22 cellular contexts compared by ENCODE assay signal in genomic region chr15:62455441-62455921, GRCh38.
DNase-seq lines count a peak whose midpoint lies in the region; FAIRE-seq and TF ChIP-seq lines count a peak whose summit lies in the region.
"Had no signal": no experiment of that assay in that cellular context is flagged by ENCODE, and none has a peak within 500 bp of the region (broad histone marks: within the 10 kb centered on the region; RNA-seq: fewer than 3 reads in every experiment).

No MANE protein-coding gene starts in this region.

- H2BK120ac ChIP-seq in mesenchymal stem cell (ENCODE audit: low read depth, low read length), result peak overlapping the region; percentile 2

- peak overlapping the region in 1 of 2 experiments; percentile 55 for H3K4ac ChIP-seq in mesenchymal stem cell (ENCODE audit: low read depth in 1 of 2, low read length in 2 of 2)

- no peak overlapping the region for H2BK15ac ChIP-seq in mesenchymal stem cell (ENCODE audit: low read depth, poor library complexity, severe bottlenecking)

- intact Hi-C loops in activated T-helper 1 cell treated with anti-CD3 and anti-CD28 coated beads, Interleukin-12 subunit alpha, Interleukin-12 subunit beta, Interleukin-2, Interleukin-4 antibody, amounts not matched to agents 30 ng/mL and 10 ng/mL and 1 ng/mL, durations not matched to agents 14 hours and 24 hours and 36 hours (cut with micrococcal nuclease), result no loop called here

- H2AK5ac ChIP-seq in mesenchymal stem cell (ENCODE audit: low read length, severe bottlenecking), result peak overlapping the region; percentile 19

- peak; percentile 71 for DNase-seq in A172 (ENCODE audit: low spot score)
- peak; percentile 84 for DNase-seq in M059J (ENCODE audit: low read depth)
- peak; percentile 38 for DNase-seq in astrocyte of the spinal cord (ENCODE audit: low read depth, low spot score)
- DNase-seq in mesenchymal stem cell, result peak; percentile 42
- no peak for DNase-seq in activated T-helper 1 cell treated with anti-CD3 and anti-CD28 coated beads, Interleukin-12 subunit alpha, Interleukin-12 subunit beta, Interleukin-2, Interleukin-4 antibody, amounts not matched to agents 30 ng/mL and 10 ng/mL and 1 ng/mL, durations not matched to agents 14 hours and 24 hours and 36 hours (ENCODE audit: low spot score)
- DNase-seq in middle frontal gyrus (ENCODE audit: extremely low spot score, low spot score), result no peak
- no peak for DNase-seq in HuH-7 (ENCODE audit: low spot score)
- no peak for DNase-seq in urothelium cell line (ENCODE audit: low spot score)
- DNase-seq: activated naive CD4-positive, alpha-beta T cell; hippocampal formation; left lung; naive thymus-derived CD4-positive, alpha-beta T cell; NCI-H1436; NCI-H774; retina; SJCRH30; stimulated activated CD4-positive, alpha-beta T cell treated with anti-CD3 and anti-CD28 coated beads, Interleukin-4, amount 100 ng/mL, for 24 hours; WERI-Rb-1 had no signal

- H2BK12ac ChIP-seq in mesenchymal stem cell (ENCODE audit: low read length in 2 of 2), result peak overlapping the region in 1 of 2 experiments; percentile 90

- H2AFZ ChIP-seq in mesenchymal stem cell (ENCODE audit: low read depth, low read length), result no peak overlapping the region

- peaks cover 30% of the 10 kb centered on the region for H3K79me1 ChIP-seq in mesenchymal stem cell (replicated peaks; ENCODE audit: low read length, poor library complexity, severe bottlenecking)

- H3K27me3 ChIP-seq in mesenchymal stem cell (ENCODE audit: control insufficient read depth in 1 of 2, insufficient read depth in 1 of 2, low read length in 2 of 2), result no peaks in the 10 kb centered on the region
- H3K27me3 ChIP-seq: left lung, SJCRH30 had no signal

- H3K4me3 ChIP-seq in astrocyte of the spinal cord (ENCODE audit: low read depth, low read length), result no peak overlapping the region
- no peak overlapping the region for H3K4me3 ChIP-seq in mesenchymal stem cell (ENCODE audit: insufficient read depth in 1 of 2, low read depth in 1 of 2, low read length in 2 of 2)
- H3K4me3 ChIP-seq: K562, left lung, SJCRH30 had no signal

- FAIRE-seq in urothelium cell line (lab: Jason Lieb, UNC), result no peak
- FAIRE-seq: H1, K562 had no signal

- in situ Hi-C loops in astrocyte of the spinal cord (cut with HindIII; ENCODE audit: low sequenced_read_pairs), result no loop called here

- no peaks in the 10 kb centered on the region for H3K36me3 Mint-ChIP-seq in activated T-helper 1 cell treated with anti-CD3 and anti-CD28 coated beads, Interleukin-12 subunit alpha, Interleukin-12 subunit beta, Interleukin-2, Interleukin-4 antibody, amounts not matched to agents 30 ng/mL and 10 ng/mL and 1 ng/mL, durations not matched to agents 14 hours and 24 hours and 36 hours (ENCODE audit: low read depth)
- H3K36me3 Mint-ChIP-seq: naive thymus-derived CD4-positive, alpha-beta T cell; stimulated activated effector memory CD8-positive, alpha-beta T cell treated with anti-CD3 and anti-CD28 coated beads, Interleukin-12 subunit alpha, Interleukin-12 subunit beta, amount 100 ng/mL, for 72 hours had no signal

- no peaks in the 10 kb centered on the region for H3K9me3 Mint-ChIP-seq in activated T-helper 1 cell treated with anti-CD3 and anti-CD28 coated beads, Interleukin-12 subunit alpha, Interleukin-12 subunit beta, Interleukin-2, Interleukin-4 antibody, amounts not matched to agents 30 ng/mL and 10 ng/mL and 1 ng/mL, durations not matched to agents 14 hours and 24 hours and 36 hours
- H3K9me3 Mint-ChIP-seq: naive thymus-derived CD4-positive, alpha-beta T cell; stimulated activated effector memory CD8-positive, alpha-beta T cell treated with anti-CD3 and anti-CD28 coated beads, Interleukin-12 subunit alpha, Interleukin-12 subunit beta, amount 100 ng/mL, for 72 hours had no signal

- H4K91ac ChIP-seq in mesenchymal stem cell (ENCODE audit: low read length), result peak overlapping the region; percentile 34

- H3K4me1 ChIP-seq in mesenchymal stem cell (ENCODE audit: control insufficient read depth, insufficient read depth, low read depth, low read length), result peaks cover 30% of the 10 kb centered on the region
- H3K4me1 ChIP-seq: left lung had no signal

- H3K23ac ChIP-seq in mesenchymal stem cell (ENCODE audit: low read length in 2 of 2), result no peak overlapping the region

- no peak overlapping the region for H3K9ac ChIP-seq in mesenchymal stem cell (ENCODE audit: low read length)

- no peak overlapping the region for H3K4me2 ChIP-seq in mesenchymal stem cell (ENCODE audit: low read length, poor library complexity, severe bottlenecking)

- no peak for TF ChIP-seq CTCF in astrocyte of the spinal cord (IDR thresholded peaks at IDR 0.05; ENCODE audit: low read depth, low read length)

- no peak overlapping the region for H3K27ac Mint-ChIP-seq in activated T-helper 1 cell treated with anti-CD3 and anti-CD28 coated beads, Interleukin-12 subunit alpha, Interleukin-12 subunit beta, Interleukin-2, Interleukin-4 antibody, amounts not matched to agents 30 ng/mL and 10 ng/mL and 1 ng/mL, durations not matched to agents 14 hours and 24 hours and 36 hours
- H3K27ac Mint-ChIP-seq: naive thymus-derived CD4-positive, alpha-beta T cell; stimulated activated effector memory CD8-positive, alpha-beta T cell treated with anti-CD3 and anti-CD28 coated beads, Interleukin-12 subunit alpha, Interleukin-12 subunit beta, amount 100 ng/mL, for 72 hours had no signal

- peak overlapping the region in 1 of 2 experiments; percentile 71 for H3K18ac ChIP-seq in mesenchymal stem cell (ENCODE audit: low read depth in 1 of 2, low read length in 2 of 2)

- H3K4me1 Mint-ChIP-seq in activated T-helper 1 cell treated with anti-CD3 and anti-CD28 coated beads, Interleukin-12 subunit alpha, Interleukin-12 subunit beta, Interleukin-2, Interleukin-4 antibody, amounts not matched to agents 30 ng/mL and 10 ng/mL and 1 ng/mL, durations not matched to agents 14 hours and 24 hours and 36 hours (ENCODE audit: low read depth), result no peaks in the 10 kb centered on the region
- H3K4me1 Mint-ChIP-seq: naive thymus-derived CD4-positive, alpha-beta T cell; stimulated activated effector memory CD8-positive, alpha-beta T cell treated with anti-CD3 and anti-CD28 coated beads, Interleukin-12 subunit alpha, Interleukin-12 subunit beta, amount 100 ng/mL, for 72 hours had no signal

- WGBS in mesenchymal stem cell, result 63% methylated on average over 11 of the region's 12 CpGs

- no peak overlapping the region for H4K8ac ChIP-seq in mesenchymal stem cell (ENCODE audit: low read length)

- H3K4me3 Mint-ChIP-seq in activated T-helper 1 cell treated with anti-CD3 and anti-CD28 coated beads, Interleukin-12 subunit alpha, Interleukin-12 subunit beta, Interleukin-2, Interleukin-4 antibody, amounts not matched to agents 30 ng/mL and 10 ng/mL and 1 ng/mL, durations not matched to agents 14 hours and 24 hours and 36 hours, result no peak overlapping the region
- H3K4me3 Mint-ChIP-seq: naive thymus-derived CD4-positive, alpha-beta T cell; stimulated activated effector memory CD8-positive, alpha-beta T cell treated with anti-CD3 and anti-CD28 coated beads, Interleukin-12 subunit alpha, Interleukin-12 subunit beta, amount 100 ng/mL, for 72 hours had no signal

- H2BK5ac ChIP-seq in mesenchymal stem cell (ENCODE audit: low read depth, low read length, poor library complexity, severe bottlenecking), result no peak overlapping the region

- H3K27ac ChIP-seq in mesenchymal stem cell (ENCODE audit: low read length, poor library complexity, severe bottlenecking), result no peak overlapping the region
- H3K27ac ChIP-seq: epithelial cell of prostate, left lung, SJCRH30, WERI-Rb-1 had no signal

- H3K14ac ChIP-seq in mesenchymal stem cell (ENCODE audit: low read length in 2 of 2), result peak overlapping the region in 1 of 2 experiments; percentile 79

- H3K36me3 ChIP-seq in mesenchymal stem cell (ENCODE audit: control insufficient read depth in 1 of 2, insufficient read depth in 2 of 2, low read depth in 1 of 2, low read length in 2 of 2), result peaks cover 0 to 3% of the 10 kb centered on the region in 2 experiments
- H3K36me3 ChIP-seq: left lung, SJCRH30, WERI-Rb-1 had no signal

- H3K27me3 Mint-ChIP-seq in activated T-helper 1 cell treated with anti-CD3 and anti-CD28 coated beads, Interleukin-12 subunit alpha, Interleukin-12 subunit beta, Interleukin-2, Interleukin-4 antibody, amounts not matched to agents 30 ng/mL and 10 ng/mL and 1 ng/mL, durations not matched to agents 14 hours and 24 hours and 36 hours (ENCODE audit: insufficient read depth), result no peaks in the 10 kb centered on the region
- H3K27me3 Mint-ChIP-seq: naive thymus-derived CD4-positive, alpha-beta T cell had no signal

- no peaks in the 10 kb centered on the region for H3K9me3 ChIP-seq in mesenchymal stem cell (ENCODE audit: control insufficient read depth, low read length)
- H3K9me3 ChIP-seq: left lung, SJCRH30 had no signal

Comparison
In these comparisons a context has a peak if more than half of its experiments do, and no peak if none do; other contexts are left out.
1. DNase-seq: peak in A172 (single experiment), M059J (single experiment), astrocyte of the spinal cord (single experiment) and mesenchymal stem cell (single experiment); none in activated T-helper 1 cell treated with anti-CD3 and anti-CD28 coated beads, Interleukin-12 subunit alpha, Interleukin-12 subunit beta, Interleukin-2, Interleukin-4 antibody, amounts not matched to agents 30 ng/mL and 10 ng/mL and 1 ng/mL, durations not matched to agents 14 hours and 24 hours and 36 hours (single experiment), middle frontal gyrus (single experiment), HuH-7 (single experiment) and urothelium cell line (single experiment).